ENCODE assay signal across 8 cellular contexts in genomic region chrX:154399527-154400368, GRCh38. TPM values are rescaled to one million over a fixed set of nuclear protein-coding genes. Genes with fewer than 3 reads are reported as not detected.
A peak's percentile ranks its signal among the peaks of the same experiment; 100 is the strongest.
DNase-seq lines count a peak whose midpoint lies in the region; ATAC-seq and TF ChIP-seq lines count a peak whose summit lies in the region.

No MANE protein-coding gene starts in this region.

- H3K9me3 ChIP-seq in BE2C, result no peaks in the 10 kb centered on the region
- H3K9me3 ChIP-seq in Loucy (ENCODE audit: insufficient read depth, low read depth, low read length), result no peaks in the 10 kb centered on the region
- H3K9me3 ChIP-seq in mammary epithelial cell (replicated peaks; ENCODE audit: insufficient read depth, low read length), result peaks cover 4% of the 10 kb centered on the region
- H3K9me3 ChIP-seq in muscle layer of duodenum (ENCODE audit: control insufficient read depth in 1 of 2, low read length in 2 of 2), result no peaks in the 10 kb centered on the region

- H3K79me2 ChIP-seq in Loucy (ENCODE audit: insufficient read depth, low read length) (peaks cover 35% of the 10 kb centered on the region), mammary epithelial cell (ENCODE audit: insufficient read depth, low read length) (peaks cover 21% of the 10 kb centered on the region)

- peaks cover 33% of the 10 kb centered on the region for H3K36me3 ChIP-seq in BE2C
- H3K36me3 ChIP-seq in Loucy (ENCODE audit: insufficient read depth, low read length), result peaks cover 21% of the 10 kb centered on the region; the same call in 1 of the 2 replicates
- peaks cover 8% of the 10 kb centered on the region for H3K36me3 ChIP-seq in mammary epithelial cell (ENCODE audit: insufficient read depth, low read length)
- peaks cover 12 to 21% of the 10 kb centered on the region in 2 donors for H3K36me3 ChIP-seq in muscle layer of duodenum (ENCODE audit: control insufficient read depth in 1 of 2, insufficient read depth in 2 of 2, low read length in 2 of 2)

- H3K4me2 ChIP-seq in Loucy (ENCODE audit: low read depth, low read length, poor library complexity, severe bottlenecking), result peak overlapping the region; percentile 86
- H3K4me2 ChIP-seq in mammary epithelial cell (ENCODE audit: insufficient read depth, low read depth, low read length), result peak overlapping the region; percentile 58

- in situ Hi-C loops in mammary epithelial cell (cut with MboI; ENCODE audit: low sequenced_read_pairs in 2 of 2), result no loop called here

- dilution Hi-C loops in mammary epithelial cell (cut with HindIII; ENCODE audit: low sequenced_read_pairs), result no loop called here

- H2AFZ ChIP-seq in Loucy (ENCODE audit: low read length) (no peak overlapping the region), mammary epithelial cell (ENCODE audit: low read depth, low read length) (no peak overlapping the region)

- 62% methylated on average over 12 of the region's 14 CpGs for WGBS in mammary epithelial cell (ENCODE audit: low coverage, missing lambda C conversion rate)

- H3F3A ChIP-seq in Loucy (ENCODE audit: low read depth), result no peaks in the 10 kb centered on the region; the same call in 1 of the 2 replicates

- H3K4me1 ChIP-seq in BE2C (no peaks in the 10 kb centered on the region), Loucy (ENCODE audit: insufficient read depth, low read length, poor library complexity, severe bottlenecking) (peaks cover 13% of the 10 kb centered on the region), mammary epithelial cell (ENCODE audit: insufficient read depth, low read length) (peaks cover 9% of the 10 kb centered on the region), muscle layer of duodenum (ENCODE audit: control insufficient read depth in 1 of 2, insufficient read depth in 2 of 2, low read length in 2 of 2) (peaks cover 2 to 12% of the 10 kb centered on the region in 2 donors)

- H3K9ac ChIP-seq in Loucy (ENCODE audit: low read depth, low read length, poor library complexity, severe bottlenecking) (peak overlapping the region; percentile 100), mammary epithelial cell (ENCODE audit: insufficient read depth, low read length) (peak overlapping the region; percentile 94)

- no peaks in the 10 kb centered on the region for H3K9me2 ChIP-seq in Loucy (replicated peaks; ENCODE audit: low read depth, low read length)

- DNase-seq in BE2C (no peak), mammary epithelial cell (no peak), NCI-H2029 (lab: John Stamatoyannopoulos, UW) (no peak), GM20000 (ENCODE audit: low spot score) (no peak)

- intact Hi-C loops in mammary epithelial cell (cut with micrococcal nuclease), result no loop called here

- peaks cover 25% of the 10 kb centered on the region for H4K20me1 ChIP-seq in Loucy (ENCODE audit: insufficient read depth, low read length, poor library complexity, severe bottlenecking)
- H4K20me1 ChIP-seq in mammary epithelial cell (ENCODE audit: insufficient read depth, low read length), result no peaks in the 10 kb centered on the region

- BruUV-seq in mammary epithelial cell (replicated peaks; lab: Mats Ljungman, UMichigan), result no TSS peak

- CTCF ChIA-PET in mammary epithelial cell (lab: Charles Lee; ENCODE audit: low non-redundant PET), result no interaction called here

- H3K4me3 ChIP-seq in BE2C (ENCODE audit: low read depth, low read length) (peak overlapping the region; percentile 81), Loucy (ENCODE audit: low read length, poor library complexity, severe bottlenecking) (peak overlapping the region; percentile 93), mammary epithelial cell (replicated peaks in 1 of 3; ENCODE audit: insufficient read depth in 1 of 3, low read depth in 2 of 3, low read length in 3 of 3) (peak overlapping the region; percentile 61 to 87 (median 81)), muscle layer of duodenum (ENCODE audit: low read depth in 1 of 2, low read length in 2 of 2) (peak overlapping the region; percentile 70 to 92)

- H3K27ac ChIP-seq in mammary epithelial cell (ENCODE audit: insufficient read depth, low read depth, low read length), result peak overlapping the region; percentile 91
- peak overlapping the region; percentile 96 for H3K27ac ChIP-seq in muscle layer of duodenum (ENCODE audit: low read length)

- TF ChIP-seq CTCF in BE2C (IDR thresholded peaks at IDR 0.05; ENCODE audit: low read depth, low read length) (no peak), Loucy (conservative IDR thresholded peaks at IDR 0.05; ENCODE audit: low read length) (no peak), mammary epithelial cell (conservative IDR thresholded peaks at IDR 0.05 in 1 of 2, IDR thresholded peaks at IDR 0.05 in 1 of 2; ENCODE audit: extremely low read depth in 1 of 2, insufficient read depth in 1 of 2, low read depth in 1 of 2, low read length in 2 of 2) (no peak), GM20000 (IDR thresholded peaks at IDR 0.05; ENCODE audit: extremely low read depth, missing control alignments) (no peak)

- H3K27me3 ChIP-seq in BE2C, result 0 out of 2 replicates have a peak, but pooled peaks cover 2% of the 10 kb centered on the region
- H3K27me3 ChIP-seq in Loucy (ENCODE audit: insufficient read depth, low read length, poor library complexity, severe bottlenecking), result peaks cover 8% of the 10 kb centered on the region
- H3K27me3 ChIP-seq in mammary epithelial cell (ENCODE audit: insufficient read depth, low read length), result no peaks in the 10 kb centered on the region
- H3K27me3 ChIP-seq in muscle layer of duodenum (ENCODE audit: low read depth, low read length), result no peaks in the 10 kb centered on the region

- ATAC-seq in GM18511 (IDR thresholded peaks at IDR 0.05; ENCODE audit: unreplicated experiment) (no peak), HG03097 (IDR thresholded peaks at IDR 0.05; ENCODE audit: low FRiP score, unreplicated experiment) (no peak)

RNA-seq across cellular contexts. Expression of gene RPL10, which starts 1.6 kb away (rescaled TPM):
- polyA plus RNA-seq in BE2C (2012; ENCODE audit: insufficient read depth, insufficient read length, low read depth), result 1,809 TPM
- 1,000 to 10,000 TPM; 1,996 to 2,155 TPM for total RNA-seq in mammary epithelial cell
- polyA plus RNA-seq in mammary epithelial cell, result 5,021 TPM
- 1,289 TPM for polyA minus RNA-seq in mammary epithelial cell

RNA-seq across cellular contexts. Expression of gene DNASE1L1, which starts 9.3 kb away (rescaled TPM):
- 20.5 TPM for polyA plus RNA-seq in BE2C (2012; ENCODE audit: insufficient read depth, insufficient read length, low read depth)
- total RNA-seq in mammary epithelial cell, result 10 to 100 TPM; 17.8 to 30.5 TPM
- polyA plus RNA-seq in mammary epithelial cell, result 25.2 TPM
- polyA minus RNA-seq in mammary epithelial cell, result 20.6 TPM

RNA-seq across cellular contexts. Expression of gene TAFAZZIN, which starts 11.6 kb away (rescaled TPM):
- polyA plus RNA-seq in BE2C (2012; ENCODE audit: insufficient read depth, insufficient read length, low read depth), result 35.5 TPM
- 10 to 100 TPM; 19.5 to 31.0 TPM for total RNA-seq in mammary epithelial cell
- 18.6 TPM for polyA plus RNA-seq in mammary epithelial cell
- polyA minus RNA-seq in mammary epithelial cell, result 22.8 TPM

RNA-seq across cellular contexts. Expression of gene EMD, which starts 20.7 kb away (rescaled TPM):
- polyA plus RNA-seq in BE2C (2012; ENCODE audit: insufficient read depth, insufficient read length, low read depth), result 182 TPM
- total RNA-seq in mammary epithelial cell, result 10 to 100 TPM; 22.7 to 71.9 TPM
- 51.6 TPM for polyA plus RNA-seq in mammary epithelial cell
- polyA minus RNA-seq in mammary epithelial cell, result 55.3 TPM

RNA-seq across cellular contexts. Expression of gene FLNA, which starts 25.3 kb away (rescaled TPM):
- polyA plus RNA-seq in BE2C (2012; ENCODE audit: insufficient read depth, insufficient read length, low read depth), result 487 TPM
- 1,000 to 10,000 TPM; 1,826 to 3,975 TPM for total RNA-seq in mammary epithelial cell
- polyA plus RNA-seq in mammary epithelial cell, result 681 TPM
- polyA minus RNA-seq in mammary epithelial cell, result 2,798 TPM
